In genomic region chr15:58988011-58988785, GRCh38 we compare ENCODE assay signal across 1 cellular context.
TF ChIP-seq lines count a peak whose summit lies in the region.

No MANE protein-coding gene starts in this region.

TF ChIP-seq in K562, 482 proteins besides CTCF, POLR2A, EP300 and RAD21 (continued from another document and continues in another):
- peak; percentile 43 to 78; a peak in 3 of 4 replicates for TF ChIP-seq MNT (conservative IDR thresholded peaks at IDR 0.05)
- no peak for TF ChIP-seq ZSCAN32 (CRISPR knock-in tag; IDR thresholded peaks at IDR 0.05)
- no peak for TF ChIP-seq NR3C1 (CRISPR knock-in tag; IDR thresholded peaks at IDR 0.05)
- no peak for TF ChIP-seq SAFB2 (IDR thresholded peaks at IDR 0.05; ENCODE audit: borderline replicate concordance, low read depth, low read length, severe bottlenecking)
- TF ChIP-seq SMC3 (conservative IDR thresholded peaks at IDR 0.05; ENCODE audit: insufficient read depth, low read depth, low read length): no peak
- TF ChIP-seq HIVEP1 (CRISPR knock-in tag; IDR thresholded peaks at IDR 0.05): no peak
- no peak for TF ChIP-seq RBM25 (IDR thresholded peaks at IDR 0.05; ENCODE audit: low read depth, low read length, severe bottlenecking)
- TF ChIP-seq HMG20B (CRISPR knock-in tag; IDR thresholded peaks at IDR 0.05): no peak
- TF ChIP-seq DIDO1 (tag; IDR thresholded peaks at IDR 0.05; ENCODE audit: low read depth): no peak
- no peak for TF ChIP-seq GTF2B (IDR thresholded peaks at IDR 0.05; ENCODE audit: extremely low read depth, insufficient read length)
- TF ChIP-seq ZNF12 (CRISPR knock-in tag; IDR thresholded peaks at IDR 0.05): no peak
- TF ChIP-seq HSF4 (CRISPR knock-in tag; IDR thresholded peaks at IDR 0.05; ENCODE audit: borderline replicate concordance): no peak
- no peak for TF ChIP-seq GTF2E2 (tag; IDR thresholded peaks at IDR 0.05)
- no peak for TF ChIP-seq ZBTB26 (CRISPR knock-in tag; IDR thresholded peaks at IDR 0.05)
- TF ChIP-seq FOXK1 (CRISPR knock-in tag; IDR thresholded peaks at IDR 0.05; ENCODE audit: borderline replicate concordance): no peak
- TF ChIP-seq SOX6 (IDR thresholded peaks at IDR 0.05): peak; percentile 73
- TF ChIP-seq MITF (IDR thresholded peaks at IDR 0.05): no peak
- no peak for TF ChIP-seq CREB3 (tag; conservative IDR thresholded peaks at IDR 0.05; ENCODE audit: low read depth)
- no peak for TF ChIP-seq ZNF644 (tag; IDR thresholded peaks at IDR 0.05; ENCODE audit: low read depth)
- TF ChIP-seq ZNF232 (CRISPR knock-in tag; IDR thresholded peaks at IDR 0.05): 0 out of 2 replicates have a peak, but pooled peaks have one; percentile 25
- TF ChIP-seq ZNF75A (CRISPR knock-in tag; IDR thresholded peaks at IDR 0.05): no peak
- TF ChIP-seq MEF2D (tag; conservative IDR thresholded peaks at IDR 0.05; ENCODE audit: low read depth): no peak
- no peak for TF ChIP-seq ARID2 (IDR thresholded peaks at IDR 0.05)
- no peak for TF ChIP-seq SRSF9 (IDR thresholded peaks at IDR 0.05; ENCODE audit: borderline replicate concordance, low read depth, low read length)
- TF ChIP-seq ZBTB12 (CRISPR knock-in tag; IDR thresholded peaks at IDR 0.05): no peak
- TF ChIP-seq CBFB (CRISPR knock-in tag; IDR thresholded peaks at IDR 0.05): no peak
- no peak for TF ChIP-seq PHF21A (IDR thresholded peaks at IDR 0.05; ENCODE audit: borderline replicate concordance, low read depth)
- TF ChIP-seq DDX20 (tag; IDR thresholded peaks at IDR 0.05; ENCODE audit: low read depth): no peak
- TF ChIP-seq HBP1 (CRISPR knock-in tag; IDR thresholded peaks at IDR 0.05): no peak
- no peak for TF ChIP-seq RUNX1 (IDR thresholded peaks at IDR 0.05; ENCODE audit: low read depth)
- peak in 1 of 2 experiments; percentile 1 for TF ChIP-seq E2F6 (IDR thresholded peaks at IDR 0.05; ENCODE audit: borderline replicate concordance in 1 of 2, extremely low read depth in 1 of 2, insufficient read depth in 1 of 2, insufficient read length in 1 of 2, low read depth in 1 of 2, low read length in 1 of 2, poor library complexity in 1 of 2, severe bottlenecking in 1 of 2)
- TF ChIP-seq IFI16 (CRISPR knock-in tag; IDR thresholded peaks at IDR 0.05): no peak
- no peak for TF ChIP-seq SETDB1 (IDR thresholded peaks at IDR 0.05; ENCODE audit: low read length)
- no peak for TF ChIP-seq FOXJ2 (tag; IDR thresholded peaks at IDR 0.05)
- no peak for TF ChIP-seq ZBTB49 (CRISPR knock-in tag; IDR thresholded peaks at IDR 0.05; ENCODE audit: borderline replicate concordance)
- TF ChIP-seq MGA (IDR thresholded peaks at IDR 0.05): no peak
